Comparison of ENCODE assay signal across 18 cellular contexts in genomic region chr10:58867683-58868082, GRCh38.
DNase-seq lines count a peak whose midpoint lies in the region; ATAC-seq lines count a peak whose summit lies in the region.
"Had no signal": no experiment of that assay in that cellular context is flagged by ENCODE, and none has a peak within 500 bp of the region (broad histone marks: within the 10 kb centered on the region; RNA-seq: fewer than 3 reads in every experiment).

No MANE protein-coding gene starts in this region.

- DNase-seq in iPS-NIHi11 (ENCODE audit: low spot score) (peak; percentile 1), nucleus accumbens (lab: John Stamatoyannopoulos, UW) (no peak), COLO668 (lab: John Stamatoyannopoulos, UW; ENCODE audit: unreplicated experiment) (no peak), mucosa of gallbladder (ENCODE audit: low spot score) (no peak)
- DNase-seq: activated CD4-positive, alpha-beta T cell treated with anti-CD3 and anti-CD28 coated beads for 36 hours; AML-193; Caco-2; cortex of kidney; head of caudate nucleus; NCI-H2081; NCI-H510A; stimulated activated CD4-positive, alpha-beta T cell treated with anti-CD3 and anti-CD28 coated beads, Interleukin-4, amount 100 ng/mL, for 4 hours had no signal

- peak; percentile 61 for ATAC-seq in GM18867 (IDR thresholded peaks at IDR 0.05; ENCODE audit: unreplicated experiment)
- peak; percentile 67 for ATAC-seq in GM21390 (IDR thresholded peaks at IDR 0.05; ENCODE audit: unreplicated experiment)
- peak; percentile 88 for ATAC-seq in HG03159 (IDR thresholded peaks at IDR 0.05; ENCODE audit: unreplicated experiment)
- ATAC-seq in GM18873 (IDR thresholded peaks at IDR 0.05; ENCODE audit: low FRiP score, unreplicated experiment) = no peak
- ATAC-seq: activated CD4-positive, alpha-beta T cell treated with anti-CD3 and anti-CD28 coated beads for 36 hours; activated T-helper 17 cell treated with anti-CD3 and anti-CD28 coated beads, Interleukin-2, amount 50 U/mL, for 72 hours; SK-N-SH treated with all-trans-retinoic acid at 6 μM for 48 hours had no signal
